In the genomic region with DNA sequence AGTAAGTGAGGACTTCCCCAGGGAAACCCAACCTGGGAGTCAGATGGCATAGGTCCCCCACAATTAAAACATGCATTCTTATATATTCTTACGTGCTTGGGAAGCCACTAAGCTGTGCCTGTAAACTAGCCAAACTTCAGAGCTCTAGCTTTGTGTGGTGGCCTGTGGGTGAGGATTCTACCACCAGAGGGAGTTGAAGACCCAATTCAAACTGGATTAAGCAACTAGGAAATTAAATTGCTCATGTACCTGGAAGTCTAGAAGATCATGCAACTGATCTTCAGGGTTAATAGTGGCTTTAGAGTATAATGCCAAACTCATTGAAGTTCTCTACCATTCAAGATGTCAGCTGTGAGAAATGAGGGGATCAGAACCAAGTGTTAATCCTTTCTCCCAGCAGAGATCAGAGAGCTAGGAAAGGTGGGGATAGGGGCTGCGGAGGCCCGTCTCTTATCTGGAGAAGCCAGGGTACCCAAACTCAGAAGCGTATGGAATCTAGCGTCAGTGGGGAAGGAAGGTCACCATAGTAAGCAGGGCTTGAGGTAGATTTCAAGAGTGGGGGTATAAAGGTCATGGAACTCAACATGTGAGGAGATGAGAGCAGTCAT, we compare ENCODE assay signal across 8 cellular contexts. TPM values are rescaled to one million over a fixed set of nuclear protein-coding genes. Genes with fewer than 3 reads are reported as not detected.
DNase-seq lines count a peak whose midpoint lies in the region; ATAC-seq and TF ChIP-seq lines count a peak whose summit lies in the region.

No MANE protein-coding gene starts in this region.

- intact Hi-C loops in colonic mucosa (cut with DNase I) = loop anchor here (5.0 kb wide), 1 partner anchor 413 kb away; no protein-coding TSS in a partner anchor
- intact Hi-C loops in mucosa of descending colon (cut with DNase I, micrococcal nuclease) = loop anchor here in 1 of 2 donors (5.0 kb wide), 1 partner anchor 413 kb away; no protein-coding TSS in a partner anchor

- no peak overlapping the region for H3K9ac ChIP-seq in colonic mucosa (ENCODE audit: low read depth in 2 of 2, low read length in 2 of 2)

- H3K4me1 ChIP-seq in colonic mucosa (no peaks in the 10 kb centered on the region), mucosa of descending colon (ENCODE audit: low read depth) (no peaks in the 10 kb centered on the region)

- H3K36me3 ChIP-seq in colonic mucosa (no peaks in the 10 kb centered on the region), mucosa of descending colon (ENCODE audit: low read depth) (no peaks in the 10 kb centered on the region)

- no peaks in the 10 kb centered on the region for H3K27me3 ChIP-seq in colonic mucosa

- no peak overlapping the region for H3K27ac ChIP-seq in colonic mucosa

- TF ChIP-seq CTCF in AG09309 (IDR thresholded peaks at IDR 0.05; ENCODE audit: control insufficient read depth, insufficient read depth, low read depth, low read length, missing control alignments) = peak; percentile 80
- peak; percentile 42 for TF ChIP-seq CTCF in colonic mucosa (IDR thresholded peaks at IDR 0.05)
- TF ChIP-seq CTCF in mucosa of descending colon (IDR thresholded peaks at IDR 0.05) = no peak

- ATAC-seq in GM18907 (IDR thresholded peaks at IDR 0.05; ENCODE audit: unreplicated experiment) (peak; percentile 64), mucosa of descending colon (peak; percentile 23), GM21528 (IDR thresholded peaks at IDR 0.05; ENCODE audit: low FRiP score, unreplicated experiment) (no peak), HG02840 (IDR thresholded peaks at IDR 0.05; ENCODE audit: low FRiP score, unreplicated experiment) (no peak)

- H3K9me3 ChIP-seq in colonic mucosa = no peaks in the 10 kb centered on the region
- no peaks in the 10 kb centered on the region for H3K9me3 ChIP-seq in mucosa of descending colon

- DNase-seq in AG09309 (ENCODE audit: low read depth) (no peak), NCI-H345 (lab: John Stamatoyannopoulos, UW) (peak; percentile 33), colonic mucosa (no peak), mucosa of descending colon (peak in 1 of 3 donors; percentile 17)
- DNase-seq in stimulated activated CD8-positive, alpha-beta memory T cell treated with anti-CD3 and anti-CD28 coated beads, Interleukin-4, amount 100 ng/mL, for 48 hours = no peak

- no peak overlapping the region for H3K4me3 ChIP-seq in AG09309 (ENCODE audit: control insufficient read depth, low read depth, low read length)
- H3K4me3 ChIP-seq in colonic mucosa = no peak overlapping the region
- no peak overlapping the region for H3K4me3 ChIP-seq in mucosa of descending colon

RNA-seq across cellular contexts. Expression of a gene that starts 53.2 kb away (rescaled TPM):
- total RNA-seq in colonic mucosa = under 1 TPM; 0.40 to 0.42 TPM
- total RNA-seq in mucosa of descending colon = 1 to 10 TPM in 1 of 3 donors, under 1 TPM in 2; 0.41 to 2.7 (median 0.49) TPM

Comparison
In these comparisons a context has a peak if more than half of its experiments do, and no peak if none do; other contexts are left out.
1. ATAC-seq: peak in GM18907 (single experiment) and mucosa of descending colon (single experiment); none in GM21528 (single experiment) and HG02840 (single experiment).